In genomic region chr12:52358575-52359350, GRCh38 we compare ENCODE assay signal across 9 cellular contexts. TPM values are rescaled to one million over a fixed set of nuclear protein-coding genes. Genes with fewer than 3 reads are reported as not detected.
A peak's percentile ranks its signal among the peaks of the same experiment; 100 is the strongest.
DNase-seq lines count a peak whose midpoint lies in the region; ATAC-seq and TF ChIP-seq lines count a peak whose summit lies in the region.
"Had no signal": no experiment of that assay in that cellular context is flagged by ENCODE, and none has a peak within 500 bp of the region (broad histone marks: within the 10 kb centered on the region; RNA-seq: fewer than 3 reads in every experiment).

No MANE protein-coding gene starts in this region.

- no peaks in the 10 kb centered on the region for H3K36me3 ChIP-seq in CD8-positive, alpha-beta T cell (ENCODE audit: insufficient read depth, low read length)

- ATAC-seq in CD8-positive, alpha-beta T cell, result peak; percentile 93
- peak; percentile 92 for ATAC-seq in GM18907 (IDR thresholded peaks at IDR 0.05; ENCODE audit: unreplicated experiment)
- peak; percentile 94 for ATAC-seq in HG02973 (IDR thresholded peaks at IDR 0.05; ENCODE audit: unreplicated experiment)
- peak; percentile 94 for ATAC-seq in activated B cell treated with CpG ODN at 0.5 μM for 24 hours (ENCODE audit: low read depth)

- TF ChIP-seq CTCF in CD8-positive, alpha-beta T cell (IDR thresholded peaks at IDR 0.05), result peak; percentile 33
- no peak for TF ChIP-seq CTCF in activated B cell treated with CpG ODN at 0.5 μM for 24 hours (IDR thresholded peaks at IDR 0.05)

- intact Hi-C loops in CD8-positive, alpha-beta T cell (cut with DNase I, micrococcal nuclease), result no loop called here
- intact Hi-C loops in activated B cell treated with CpG ODN at 0.5 μM for 24 hours (cut with micrococcal nuclease), result no loop called here

- H3K4me1 ChIP-seq in CD8-positive, alpha-beta T cell (ENCODE audit: insufficient read depth, low read length), result peaks cover 26% of the 10 kb centered on the region

- peaks cover 16% of the 10 kb centered on the region for H3K27me3 Mint-ChIP-seq in CD8-positive, alpha-beta T cell (ENCODE audit: low read depth)
- peaks cover 6% of the 10 kb centered on the region for H3K27me3 Mint-ChIP-seq in activated B cell treated with CpG ODN at 0.5 μM for 24 hours

- peak overlapping the region; percentile 2 for H3K4me3 Mint-ChIP-seq in CD8-positive, alpha-beta T cell
- no peak overlapping the region for H3K4me3 Mint-ChIP-seq in activated B cell treated with CpG ODN at 0.5 μM for 24 hours

- peak in 6 of 7 experiments; percentile 4 to 67 (median 31) for DNase-seq in CD8-positive, alpha-beta T cell
- DNase-seq in activated B cell treated with CpG ODN at 0.5 μM for 24 hours (peak; percentile 24), HCEC 1CT (no peak), NCI-H1092 treated with DMSO at 0.1 percent for 48 hours (lab: John Stamatoyannopoulos, UW) (no peak), amygdala (lab: John Stamatoyannopoulos, UW) (no peak)
- DNase-seq in stimulated activated naive CD4-positive, alpha-beta T cell treated with Interleukin-2 at 50 U/mL for 16 hours (lab: John Stamatoyannopoulos, UW), result no peak

- no peak overlapping the region for H3K27ac ChIP-seq in CD8-positive, alpha-beta T cell (ENCODE audit: low read depth, low read length)

- CTCF ChIA-PET in CD8-positive, alpha-beta T cell (lab: Charles Lee), result interaction anchor here (0.7 to 5.5 kb wide), 6 partner anchors 12 to 524 kb away, joined by 3 to 32 read pairs (median 6); no protein-coding TSS in a partner anchor
- CTCF ChIA-PET in activated B cell treated with CpG ODN at 0.5 μM for 24 hours (lab: Charles Lee), result interaction anchor here (1.3 kb wide), 1 partner anchor 31 kb away, joined by 5 read pairs; no protein-coding TSS in a partner anchor

- H3K36me3 Mint-ChIP-seq in CD8-positive, alpha-beta T cell, result no peaks in the 10 kb centered on the region
- no peaks in the 10 kb centered on the region for H3K36me3 Mint-ChIP-seq in activated B cell treated with CpG ODN at 0.5 μM for 24 hours (ENCODE audit: low read depth)

- peak overlapping the region; percentile 67 for H3K27ac Mint-ChIP-seq in CD8-positive, alpha-beta T cell
- H3K27ac Mint-ChIP-seq in activated B cell treated with CpG ODN at 0.5 μM for 24 hours, result peak overlapping the region; percentile 57

- peaks cover 31% of the 10 kb centered on the region for H3K4me1 Mint-ChIP-seq in CD8-positive, alpha-beta T cell (ENCODE audit: low read depth)
- peaks cover 29% of the 10 kb centered on the region for H3K4me1 Mint-ChIP-seq in activated B cell treated with CpG ODN at 0.5 μM for 24 hours

- H3K9me3 Mint-ChIP-seq in CD8-positive, alpha-beta T cell, result no peaks in the 10 kb centered on the region
- H3K9me3 Mint-ChIP-seq in activated B cell treated with CpG ODN at 0.5 μM for 24 hours, result no peaks in the 10 kb centered on the region

- H3K9me3 ChIP-seq in CD8-positive, alpha-beta T cell (ENCODE audit: low read length), result no peaks in the 10 kb centered on the region

- POLR2A ChIA-PET in CD8-positive, alpha-beta T cell (lab: Charles Lee), result interaction anchor here (1.4 kb wide), 1 partner anchor 13 kb away, joined by 4 read pairs; no protein-coding TSS in a partner anchor
- POLR2A ChIA-PET in activated B cell treated with CpG ODN at 0.5 μM for 24 hours (lab: Charles Lee), result no interaction called here

- H3K27me3 ChIP-seq in CD8-positive, alpha-beta T cell (ENCODE audit: insufficient read depth, low read length), result no peaks in the 10 kb centered on the region

- H3K4me3 ChIP-seq in CD8-positive, alpha-beta T cell (ENCODE audit: low read depth, low read length), result no peak overlapping the region

RNA-seq across cellular contexts. Expression of gene KRT85, which starts 8.5 kb away (rescaled TPM):
- total RNA-seq in CD8-positive, alpha-beta T cell, result not detected
- not detected in 2 replicates for total RNA-seq in activated B cell treated with CpG ODN at 0.5 μM for 24 hours

RNA-seq across cellular contexts. Expression of gene KRT84, which starts 26.7 kb away (rescaled TPM):
- total RNA-seq in CD8-positive, alpha-beta T cell, result not detected
- not detected in 2 replicates for total RNA-seq in activated B cell treated with CpG ODN at 0.5 μM for 24 hours
- total RNA-seq: pulmonary artery endothelial cell had no signal

RNA-seq across cellular contexts. Expression of gene KRT83, which starts 37.6 kb away (rescaled TPM):
- not detected for total RNA-seq in CD8-positive, alpha-beta T cell
- total RNA-seq in activated B cell treated with CpG ODN at 0.5 μM for 24 hours, result not detected in 2 replicates
- total RNA-seq: pulmonary artery endothelial cell had no signal

RNA-seq across cellular contexts. Expression of gene KRT82, which starts 47.4 kb away (rescaled TPM):
- not detected for total RNA-seq in CD8-positive, alpha-beta T cell
- total RNA-seq in activated B cell treated with CpG ODN at 0.5 μM for 24 hours, result not detected in 2 replicates
- total RNA-seq: pulmonary artery endothelial cell had no signal

Comparison
In these comparisons a context has a peak if more than half of its experiments do, and no peak if none do; other contexts are left out.
1. DNase-seq: peak in CD8-positive, alpha-beta T cell (6 of 7) and activated B cell treated with CpG ODN at 0.5 μM for 24 hours (single experiment); none in HCEC 1CT (single experiment), stimulated activated naive CD4-positive, alpha-beta T cell treated with Interleukin-2 at 50 U/mL for 16 hours (single experiment), NCI-H1092 treated with DMSO at 0.1 percent for 48 hours (single experiment) and amygdala (0 of 56).
2. Peak in every context shown above with its lines, with median percentiles within 50 percentile points of each other: ATAC-seq.